ENCODE assay signal across 19 cellular contexts in the genomic region with DNA sequence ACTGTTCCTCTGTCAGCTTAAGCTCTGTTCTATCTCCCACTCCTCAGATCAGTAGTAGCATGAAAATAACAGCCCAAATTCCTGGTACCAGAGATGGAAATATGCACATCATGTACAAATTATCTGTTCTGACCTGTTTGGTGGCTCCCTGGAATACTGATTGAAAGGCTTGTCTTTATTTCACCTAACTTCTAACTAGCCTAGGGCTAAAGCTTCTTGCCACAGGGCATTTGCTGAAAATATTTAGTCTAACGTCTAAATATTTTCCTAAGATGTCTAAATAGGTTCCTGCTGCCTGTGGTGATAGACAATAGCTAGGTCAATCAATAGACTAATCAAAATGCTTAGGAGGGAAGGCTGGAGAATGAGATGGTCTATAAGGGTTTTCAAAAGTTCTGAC. TPM values are rescaled to one million over a fixed set of nuclear protein-coding genes. Genes with fewer than 3 reads are reported as not detected.
DNase-seq lines count a peak whose midpoint lies in the region; ATAC-seq and TF ChIP-seq lines count a peak whose summit lies in the region.
"Had no signal": no experiment of that assay in that cellular context is flagged by ENCODE, and none has a peak within 500 bp of the region (broad histone marks: within the 10 kb centered on the region; RNA-seq: fewer than 3 reads in every experiment).

No MANE protein-coding gene starts in this region.

- no peaks in the 10 kb centered on the region for H3K9me2 ChIP-seq in GM23338 (ENCODE audit: insufficient read depth)

- H4K12ac ChIP-seq in trophoblast cell (ENCODE audit: low read depth, low read length): no peak overlapping the region

- TF ChIP-seq POLR2A in esophagus muscularis mucosa (IDR thresholded peaks at IDR 0.05; ENCODE audit: low read depth): no peak

- H3K27me3 Mint-ChIP-seq in activated CD4-positive, alpha-beta T cell treated with anti-CD3 and anti-CD28 coated beads, Interleukin-2, amount 10 ng/mL, durations not matched to agents 24 days and 14 days: peaks cover 24% of the 10 kb centered on the region
- no peaks in the 10 kb centered on the region for H3K27me3 Mint-ChIP-seq in GM23338 (ENCODE audit: insufficient read depth, low read depth, poor library complexity)

- H3K4me2 ChIP-seq in GM23338: no peak overlapping the region
- no peak overlapping the region for H3K4me2 ChIP-seq in trophoblast cell (ENCODE audit: low read length)
- H3K4me2 ChIP-seq: A549; BLaER1 treated with 17β-estradiol and CSF1 and Interleukin-3, amounts not matched to agents 10 nM and 100 nM had no signal

- no peak overlapping the region for H4K91ac ChIP-seq in trophoblast cell (ENCODE audit: low read depth, low read length)

- no peak overlapping the region for H4K8ac ChIP-seq in trophoblast cell (ENCODE audit: low read depth, low read length)

- no peaks in the 10 kb centered on the region for H3K79me1 ChIP-seq in trophoblast cell (ENCODE audit: low read length)

- H3K27ac ChIP-seq in GM23338 (ENCODE audit: low read depth) (no peak overlapping the region), esophagus muscularis mucosa (replicated peaks in 1 of 4) (no peak overlapping the region), trophoblast cell (ENCODE audit: low read depth, low read length) (no peak overlapping the region)
- H3K27ac ChIP-seq: 22Rv1; A549; BLaER1 treated with 17β-estradiol and CSF1 and Interleukin-3, amounts not matched to agents 10 nM and 100 nM; C4-2B had no signal

- H3K4me3 ChIP-seq in GM23338 (no peak overlapping the region), esophagus muscularis mucosa (no peak overlapping the region), trophoblast cell (ENCODE audit: low read depth, low read length) (no peak overlapping the region)
- H3K4me3 ChIP-seq: A549; BLaER1 treated with 17β-estradiol and CSF1 and Interleukin-3, amounts not matched to agents 10 nM and 100 nM had no signal

- intact Hi-C loops in activated CD4-positive, alpha-beta T cell treated with anti-CD3 and anti-CD28 coated beads, Interleukin-2, amount 10 ng/mL, durations not matched to agents 24 days and 14 days (cut with micrococcal nuclease): no loop called here
- intact Hi-C loops in esophagus muscularis mucosa (cut with DNase I): no loop called here

- H3K27me3 ChIP-seq in GM23338 (ENCODE audit: insufficient read depth) (no peaks in the 10 kb centered on the region), esophagus muscularis mucosa (no peaks in the 10 kb centered on the region), trophoblast cell (ENCODE audit: insufficient read depth, low read length) (no peaks in the 10 kb centered on the region)
- H3K27me3 ChIP-seq: BLaER1 treated with 17β-estradiol and CSF1 and Interleukin-3, amounts not matched to agents 10 nM and 100 nM had no signal

- no peak overlapping the region for H3K18ac ChIP-seq in trophoblast cell (ENCODE audit: low read length)

- no peak overlapping the region for H3K27ac Mint-ChIP-seq in activated CD4-positive, alpha-beta T cell treated with anti-CD3 and anti-CD28 coated beads, Interleukin-2, amount 10 ng/mL, durations not matched to agents 24 days and 14 days
- H3K27ac Mint-ChIP-seq in GM23338: no peak overlapping the region
- H3K27ac Mint-ChIP-seq: B cell; CD4-positive, alpha-beta T cell; CD8-positive, alpha-beta T cell had no signal

- H3K36me3 ChIP-seq in GM23338 (ENCODE audit: insufficient read depth) (no peaks in the 10 kb centered on the region), esophagus muscularis mucosa (no peaks in the 10 kb centered on the region), trophoblast cell (ENCODE audit: control insufficient read depth in 1 of 2, insufficient read depth in 2 of 2, low read length in 2 of 2) (no peaks in the 10 kb centered on the region)
- H3K36me3 ChIP-seq: BLaER1 treated with 17β-estradiol and CSF1 and Interleukin-3, amounts not matched to agents 10 nM and 100 nM had no signal

- no peak overlapping the region for H2BK12ac ChIP-seq in trophoblast cell (ENCODE audit: low read length)

- H2AFZ ChIP-seq in GM23338 (peak overlapping the region; percentile 52; the same call in 1 of the 2 replicates), trophoblast cell (ENCODE audit: insufficient read depth, low read length, poor library complexity) (no peak overlapping the region)

- no peak for ATAC-seq in GM23338
- ATAC-seq: A549; CD8-positive, alpha-beta T cell had no signal

- no peaks in the 10 kb centered on the region for H3K9me3 Mint-ChIP-seq in activated CD4-positive, alpha-beta T cell treated with anti-CD3 and anti-CD28 coated beads, Interleukin-2, amount 10 ng/mL, durations not matched to agents 24 days and 14 days
- H3K9me3 Mint-ChIP-seq in GM23338: no peaks in the 10 kb centered on the region
- H3K9me3 Mint-ChIP-seq: CD4-positive, alpha-beta T cell had no signal

- no peak for TF ChIP-seq CTCF in GM23338 (conservative IDR thresholded peaks at IDR 0.05; ENCODE audit: low read depth in 2 of 2)
- no peak for TF ChIP-seq CTCF in esophagus muscularis mucosa (IDR thresholded peaks at IDR 0.05)

- H3K4me1 ChIP-seq in GM23338 (ENCODE audit: insufficient read depth) (no peaks in the 10 kb centered on the region), esophagus muscularis mucosa (no peaks in the 10 kb centered on the region), trophoblast cell (ENCODE audit: control insufficient read depth in 1 of 2, insufficient read depth in 2 of 2, low read length in 2 of 2) (no peaks in the 10 kb centered on the region)
- H3K4me1 ChIP-seq: BLaER1 treated with 17β-estradiol and CSF1 and Interleukin-3, amounts not matched to agents 10 nM and 100 nM had no signal

- no peak overlapping the region for H3K4me3 Mint-ChIP-seq in activated CD4-positive, alpha-beta T cell treated with anti-CD3 and anti-CD28 coated beads, Interleukin-2, amount 10 ng/mL, durations not matched to agents 24 days and 14 days
- no peak overlapping the region for H3K4me3 Mint-ChIP-seq in GM23338
- H3K4me3 Mint-ChIP-seq: B cell; CD4-positive, alpha-beta T cell; CD8-positive, alpha-beta T cell had no signal

- H2AK5ac ChIP-seq in trophoblast cell (ENCODE audit: low read length): no peak overlapping the region

- no peaks in the 10 kb centered on the region for H4K20me1 ChIP-seq in GM23338 (replicated peaks; ENCODE audit: insufficient read depth)
- H4K20me1 ChIP-seq: BLaER1 treated with 17β-estradiol and CSF1 and Interleukin-3, amounts not matched to agents 10 nM and 100 nM had no signal

- H3F3A ChIP-seq in GM23338 (replicated peaks; ENCODE audit: low read depth): no peaks in the 10 kb centered on the region

- H3K79me2 ChIP-seq in GM23338 (replicated peaks; ENCODE audit: insufficient read depth) (no peaks in the 10 kb centered on the region), trophoblast cell (ENCODE audit: control insufficient read depth, insufficient read depth, low read length, poor library complexity) (no peaks in the 10 kb centered on the region)

- no peak overlapping the region for H3K4ac ChIP-seq in trophoblast cell (ENCODE audit: low read depth, low read length)

- no peak overlapping the region for H3K23ac ChIP-seq in trophoblast cell (ENCODE audit: low read length)

- 65% methylated on average over 1 of the region's 1 CpG for WGBS in esophagus muscularis mucosa
- WGBS in trophoblast cell (ENCODE audit: extremely low coverage, insufficient coverage, insufficient read length): no CpG with 5 or more reads among the region's 1 CpG

- no peak overlapping the region for H2BK120ac ChIP-seq in trophoblast cell (ENCODE audit: insufficient read depth, low read length, poor library complexity)

- no peaks in the 10 kb centered on the region for H3K4me1 Mint-ChIP-seq in activated CD4-positive, alpha-beta T cell treated with anti-CD3 and anti-CD28 coated beads, Interleukin-2, amount 10 ng/mL, durations not matched to agents 24 days and 14 days
- no peaks in the 10 kb centered on the region for H3K4me1 Mint-ChIP-seq in GM23338
- H3K4me1 Mint-ChIP-seq: B cell had no signal

- DNase-seq in activated CD4-positive, alpha-beta T cell treated with anti-CD3 and anti-CD28 coated beads, Interleukin-2, amount 10 ng/mL, durations not matched to agents 24 days and 14 days: peak; percentile 24
- no peak for DNase-seq in activated CD4-positive, alpha-beta T cell treated with anti-CD3 and anti-CD28 coated beads, Interleukin-2, amount 50 U/mL, for 1 hour
- DNase-seq in GM23338 (ENCODE audit: low spot score) (no peak), esophagus muscularis mucosa (ENCODE audit: extremely low spot score) (peak; percentile 4), trophoblast cell (peak; percentile 70 to 97), hippocampal formation (lab: John Stamatoyannopoulos, UW) (no peak), HuH-7.5 (ENCODE audit: low spot score) (no peak)
- DNase-seq: AML-193; Caco-2; Calu3; CD4-positive, alpha-beta T cell; CD8-positive, alpha-beta T cell; DMS79 treated with DMSO at 0.1 percent for 48 hours; GF-D8 had no signal

- no peaks in the 10 kb centered on the region for H3K36me3 Mint-ChIP-seq in activated CD4-positive, alpha-beta T cell treated with anti-CD3 and anti-CD28 coated beads, Interleukin-2, amount 10 ng/mL, durations not matched to agents 24 days and 14 days (ENCODE audit: low read depth)
- H3K36me3 Mint-ChIP-seq in GM23338 (ENCODE audit: low read depth): no peaks in the 10 kb centered on the region
- H3K36me3 Mint-ChIP-seq: CD8-positive, alpha-beta T cell had no signal

- no peak for TF ChIP-seq EP300 in esophagus muscularis mucosa (IDR thresholded peaks at IDR 0.05)

- H3K9ac ChIP-seq in trophoblast cell (ENCODE audit: low read length): no peak overlapping the region
- H3K9ac ChIP-seq: BLaER1 treated with 17β-estradiol and CSF1 and Interleukin-3, amounts not matched to agents 10 nM and 100 nM had no signal

- no peaks in the 10 kb centered on the region for H3K9me3 ChIP-seq in esophagus muscularis mucosa
- H3K9me3 ChIP-seq in trophoblast cell (ENCODE audit: insufficient read depth, low read depth, low read length): no peaks in the 10 kb centered on the region
- H3K9me3 ChIP-seq: A549, Caco-2 had no signal

- no peak overlapping the region for H2BK5ac ChIP-seq in trophoblast cell (ENCODE audit: low read depth, low read length, poor library complexity)

- no peak overlapping the region for H3K14ac ChIP-seq in trophoblast cell (ENCODE audit: low read length)

RNA-seq across cellular contexts. Expression of a gene that starts 12.9 kb away (rescaled TPM):
- total RNA-seq in activated CD4-positive, alpha-beta T cell treated with anti-CD3 and anti-CD28 coated beads, Interleukin-2, amount 10 ng/mL, durations not matched to agents 24 days and 14 days: 8.1 TPM in 2 replicates
- total RNA-seq in GM23338 (2014; rRNA removed; shearing (Covaris generic)): 11.2 and 13.1 TPM in 2 replicates
- 6.4 and 7.6 TPM in 2 replicates for polyA plus RNA-seq in GM23338 (2016; fragmentation: Nextera tagmentation; extraction: Ambion mirVana)
- total RNA-seq in esophagus muscularis mucosa: 1 to 10 TPM; 4.1 to 7.5 (median 6.4) TPM
- 4.2 and 4.4 TPM in 2 replicates for polyA plus RNA-seq in trophoblast cell (2013)

RNA-seq across cellular contexts. Expression of a gene that starts 35.0 kb away (rescaled TPM):
- total RNA-seq in activated CD4-positive, alpha-beta T cell treated with anti-CD3 and anti-CD28 coated beads, Interleukin-2, amount 10 ng/mL, durations not matched to agents 24 days and 14 days: 7.4 and 8.3 TPM in 2 replicates
- 4.6 and 5.1 TPM in 2 replicates for total RNA-seq in GM23338 (2014; rRNA removed; shearing (Covaris generic))
- 4.6 and 6.3 TPM in 2 replicates for polyA plus RNA-seq in GM23338 (2016; fragmentation: Nextera tagmentation; extraction: Ambion mirVana)
- 100 to 1,000 TPM; 186 to 296 (median 192) TPM for total RNA-seq in esophagus muscularis mucosa
- 18.2 and 18.7 TPM in 2 replicates for polyA plus RNA-seq in trophoblast cell (2013)

Comparison
In these comparisons a context has a peak if more than half of its experiments do, and no peak if none do; other contexts are left out.
1. DNase-seq: peak in activated CD4-positive, alpha-beta T cell treated with anti-CD3 and anti-CD28 coated beads, Interleukin-2, amount 10 ng/mL, durations not matched to agents 24 days and 14 days (single experiment), esophagus muscularis mucosa (single experiment) and trophoblast cell (2 of 2); none in activated CD4-positive, alpha-beta T cell treated with anti-CD3 and anti-CD28 coated beads, Interleukin-2, amount 50 U/mL, for 1 hour (single experiment), GM23338 (single experiment), hippocampal formation (0 of 2) and HuH-7.5 (single experiment).
2. RNA of a gene that starts 35.0 kb away (total RNA-seq): 186 to 296 TPM in esophagus muscularis mucosa; 7.4 to 8.3 TPM in activated CD4-positive, alpha-beta T cell treated with anti-CD3 and anti-CD28 coated beads, Interleukin-2, amount 10 ng/mL, durations not matched to agents 24 days and 14 days and 4.6 to 5.1 TPM in GM23338; every median in the first group is over 10 times any median in the second.